Comparison of ENCODE assay signal across 8 cellular contexts in the genomic region with DNA sequence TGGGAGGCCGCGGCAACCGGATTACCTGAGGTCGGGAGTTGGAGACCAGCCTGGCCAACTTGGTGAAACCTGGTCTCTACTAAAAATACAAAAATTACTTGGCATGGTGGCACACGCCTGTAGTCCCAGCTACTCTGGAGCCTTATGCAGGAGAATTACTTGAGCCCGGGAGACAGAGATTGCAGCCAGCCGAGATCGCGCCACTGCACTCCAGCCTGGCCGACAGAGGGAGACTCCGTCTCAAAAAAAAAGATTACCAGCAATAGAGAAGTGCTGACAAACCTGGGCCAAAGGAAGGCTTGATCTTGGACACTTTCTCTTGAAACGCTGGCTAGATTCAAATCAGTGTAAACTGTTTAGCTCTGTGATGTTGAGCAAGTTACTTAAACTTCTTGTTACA. TPM values are rescaled to one million over a fixed set of nuclear protein-coding genes. Genes with fewer than 3 reads are reported as not detected.
DNase-seq lines count a peak whose midpoint lies in the region; ATAC-seq, FAIRE-seq and TF ChIP-seq lines count a peak whose summit lies in the region.

No MANE protein-coding gene starts in this region.

- peaks cover 3% of the 10 kb centered on the region for H3K4me1 Mint-ChIP-seq in type B pancreatic cell (ENCODE audit: unreplicated experiment)

- H3K4me3 Mint-ChIP-seq in type B pancreatic cell, result peak overlapping the region; percentile 80

- H3K27ac ChIP-seq in WERI-Rb-1, result peak overlapping the region; percentile 82
- H3K27ac ChIP-seq in right atrium auricular region, result no peak overlapping the region

- H3K27me3 Mint-ChIP-seq in type B pancreatic cell, result peaks cover 97% of the 10 kb centered on the region

- H3K9me3 ChIP-seq in WERI-Rb-1 (ENCODE audit: severe bottlenecking), result no peaks in the 10 kb centered on the region
- no peaks in the 10 kb centered on the region for H3K9me3 ChIP-seq in right atrium auricular region

- H3K27ac Mint-ChIP-seq in type B pancreatic cell, result peak overlapping the region; percentile 25

- H3K9me3 Mint-ChIP-seq in type B pancreatic cell, result no peaks in the 10 kb centered on the region

- no peaks in the 10 kb centered on the region for H3K36me3 Mint-ChIP-seq in type B pancreatic cell

- TF ChIP-seq CTCF in WERI-Rb-1 (IDR thresholded peaks at IDR 0.05; ENCODE audit: low read depth, low read length) (peak; percentile 62), right atrium auricular region (IDR thresholded peaks at IDR 0.05) (peak; percentile 45 to 72), type B pancreatic cell (conservative IDR thresholded peaks at IDR 0.05) (peak; percentile 73)

- no peak for ATAC-seq in HG03196 (IDR thresholded peaks at IDR 0.05; ENCODE audit: unreplicated experiment)
- ATAC-seq in HG02840 (IDR thresholded peaks at IDR 0.05; ENCODE audit: low FRiP score, unreplicated experiment), result no peak
- no peak for ATAC-seq in HG02571 (IDR thresholded peaks at IDR 0.05; ENCODE audit: unreplicated experiment)

- peaks cover 0 to 19% of the 10 kb centered on the region in 2 donors for H3K4me1 ChIP-seq in right atrium auricular region

- H3K4me3 ChIP-seq in WERI-Rb-1 (ENCODE audit: low read depth, low read length) (no peak overlapping the region), right atrium auricular region (no peak overlapping the region)

- H3K27me3 ChIP-seq in WERI-Rb-1 (ENCODE audit: insufficient read depth, low read depth, severe bottlenecking) (no peaks in the 10 kb centered on the region), right atrium auricular region (peaks cover 5 to 13% of the 10 kb centered on the region in 2 donors)

- FAIRE-seq in A204.1 (lab: Jason Lieb, UNC), result peak; percentile 37
- FAIRE-seq in GM18507 (lab: Jason Lieb, UNC), result peak; percentile 12

- DNase-seq in GM18507 (ENCODE audit: extremely low spot score, insufficient read length, low read depth) (no peak), WERI-Rb-1 (peak; percentile 67), right atrium auricular region (ENCODE audit: low spot score) (peak; percentile 69), type B pancreatic cell (ENCODE audit: extremely low spot score, unreplicated experiment) (no peak)

- no peaks in the 10 kb centered on the region for H3K36me3 ChIP-seq in WERI-Rb-1
- H3K36me3 ChIP-seq in right atrium auricular region, result no peaks in the 10 kb centered on the region

RNA-seq across cellular contexts. Expression of a gene that starts 4.3 kb away (rescaled TPM):
- not detected for total RNA-seq in right atrium auricular region
- 2.2 and 2.4 TPM in 2 replicates for total RNA-seq in type B pancreatic cell (ENCODE audit: low replicate concordance)

RNA-seq across cellular contexts. Expression of a gene that starts 6.1 kb away (rescaled TPM):
- total RNA-seq in right atrium auricular region, result 1 to 10 TPM in 1 of 2 donors, not detected in 1; 7.2 TPM
- total RNA-seq in type B pancreatic cell (ENCODE audit: low replicate concordance), result 2.8 and 4.8 TPM in 2 replicates

RNA-seq across cellular contexts. Expression of a gene that starts 8.4 kb away (rescaled TPM):
- total RNA-seq in right atrium auricular region (100 to 1,000 TPM; 193 to 287 TPM), type B pancreatic cell (ENCODE audit: low replicate concordance) (39.3 and 53.1 TPM in 2 replicates)

RNA-seq across cellular contexts. Expression of a gene that starts 16.2 kb away (rescaled TPM):
- total RNA-seq in right atrium auricular region (1 to 10 TPM; 3.2 to 6.1 TPM), type B pancreatic cell (ENCODE audit: low replicate concordance) (5.9 and 6.5 TPM in 2 replicates)

RNA-seq across cellular contexts. Expression of a gene that starts 22.2 kb away (rescaled TPM):
- total RNA-seq in right atrium auricular region, result not detected
- total RNA-seq in type B pancreatic cell (ENCODE audit: low replicate concordance), result not detected in 2 replicates

Comparison
In these comparisons a context has a peak if more than half of its experiments do, and no peak if none do; other contexts are left out.
1. DNase-seq: peak in WERI-Rb-1 (single experiment) and right atrium auricular region (single experiment); none in GM18507 (single experiment) and type B pancreatic cell (single experiment).
2. Peak in every context shown above with its lines, with median percentiles within 50 percentile points of each other: CTCF ChIP-seq.